27 cellular contexts compared by ENCODE assay signal in genomic region chr20:5880326-5880725, GRCh38. TPM values are rescaled to one million over a fixed set of nuclear protein-coding genes. Genes with fewer than 3 reads are reported as not detected.
"Had no signal": no experiment of that assay in that cellular context is flagged by ENCODE, and none has a peak within 500 bp of the region (broad histone marks: within the 10 kb centered on the region; RNA-seq: fewer than 3 reads in every experiment).

No MANE protein-coding gene starts in this region.

- H2AFZ ChIP-seq: hepatocyte, parathyroid adenoma had no signal

- H3K4me1 ChIP-seq: esophagus muscularis mucosa, foreskin keratinocyte, gastroesophageal sphincter, heart left ventricle, parathyroid adenoma, right lobe of liver, stomach, thyroid gland, vagina had no signal

- H3K36me3 ChIP-seq: esophagus muscularis mucosa, gastroesophageal sphincter, heart left ventricle, right lobe of liver, stomach, thyroid gland, vagina had no signal

- H3K27me3 ChIP-seq: heart left ventricle, hepatocyte, right lobe of liver, thyroid gland, vagina had no signal

- H3K79me2 ChIP-seq: hepatocyte, parathyroid adenoma had no signal

- H3K27ac Mint-ChIP-seq: memory B cell, natural killer cell, progenitor cell of endocrine pancreas had no signal

- H3K27ac ChIP-seq: esophagus muscularis mucosa, foreskin keratinocyte, gastroesophageal sphincter, heart left ventricle, hepatocyte, parathyroid adenoma, right lobe of liver, stomach, thyroid gland, vagina had no signal

- H3K4me3 ChIP-seq: esophagus muscularis mucosa, gastroesophageal sphincter, heart left ventricle, hepatocyte, lung, right lobe of liver, stomach, thyroid gland, vagina had no signal

- H3K4me2 ChIP-seq: hepatocyte had no signal

- FAIRE-seq: endothelial cell of umbilical vein, kidney, small intestine had no signal

- H3K4me3 Mint-ChIP-seq: memory B cell, natural killer cell had no signal

- ATAC-seq: foreskin keratinocyte, gastroesophageal sphincter, heart left ventricle, left lobe of liver, natural killer cell, right lobe of liver had no signal

- H3K9me3 ChIP-seq: right lobe of liver, stomach, thyroid gland, vagina had no signal

- H3K36me3 Mint-ChIP-seq: memory B cell, natural killer cell had no signal

- DNase-seq: dermis blood vessel endothelial cell; effector memory CD4-positive, alpha-beta T cell; foreskin keratinocyte; heart left ventricle; kidney; natural killer cell; occipital lobe; right lobe of liver; small intestine; stimulated activated CD4-positive, alpha-beta T cell treated with anti-CD3 and anti-CD28 coated beads, Interleukin-15, amount 100 ng/mL, for 24 hours; stimulated activated CD4-positive, alpha-beta T cell treated with anti-CD3 and anti-CD28 coated beads, Interleukin-2, amount 100 ng/mL, for 48 hours; stimulated activated naive CD4-positive, alpha-beta T cell treated with Interleukin-2 at 50 U/mL for 16 hours; stomach; thyroid gland; trophoblast cell had no signal

- H3K9me3 Mint-ChIP-seq: natural killer cell had no signal

RNA-seq across cellular contexts. Expression of gene CHGB, which starts 31.0 kb away (rescaled TPM):
- total RNA-seq: dermis blood vessel endothelial cell, endothelial cell of umbilical vein, natural killer cell, subcutaneous adipose tissue had no signal
- polyA plus RNA-seq: liver had no signal
